Comparison of ENCODE assay signal across 13 cellular contexts in genomic region chr12:39912211-39912980, GRCh38.
A peak's percentile ranks its signal among the peaks of the same experiment; 100 is the strongest.
DNase-seq lines count a peak whose midpoint lies in the region; ATAC-seq, FAIRE-seq and TF ChIP-seq lines count a peak whose summit lies in the region.
"Had no signal": no experiment of that assay in that cellular context is flagged by ENCODE, and none has a peak within 500 bp of the region (broad histone marks: within the 10 kb centered on the region; RNA-seq: fewer than 3 reads in every experiment).

No MANE protein-coding gene starts in this region.

- H3K9ac ChIP-seq in HepG2 (ENCODE audit: insufficient read depth, low read depth, low read length), result no peak overlapping the region
- H3K9ac ChIP-seq: parathyroid adenoma had no signal

- CTCF ChIA-PET in HepG2 (lab: Yijun Ruan, JAX; ENCODE audit: low intra/inter-chr PET ratio, low total read pairs), result no interaction called here

- ATAC-seq in heart left ventricle (peak in 3 of 4 donors; percentile 63 to 83 (median 81)), HepG2 (peak; percentile 82), GM21723 (IDR thresholded peaks at IDR 0.05; ENCODE audit: unreplicated experiment) (no peak), GM21515 (IDR thresholded peaks at IDR 0.05; ENCODE audit: unreplicated experiment) (no peak)
- ATAC-seq: activated T-cell treated with anti-CD3 and anti-CD28 coated beads, Interleukin-2, amount 50 U/mL, for 4 hours had no signal

- H3K9me3 ChIP-seq in heart left ventricle (no peaks in the 10 kb centered on the region), breast epithelium (no peaks in the 10 kb centered on the region), HepG2 (ENCODE audit: low read length) (no peaks in the 10 kb centered on the region)

- TF ChIP-seq RAD21 in HepG2 (CRISPR knock-in tag; IDR thresholded peaks at IDR 0.05), result no peak

- no peak for TF ChIP-seq POLR2A in heart left ventricle (IDR thresholded peaks at IDR 0.05)
- TF ChIP-seq POLR2A in breast epithelium (IDR thresholded peaks at IDR 0.05), result no peak
- no peak for TF ChIP-seq POLR2A in HepG2 (IDR thresholded peaks at IDR 0.05; ENCODE audit: insufficient read depth in 1 of 2, low read depth in 2 of 2, low read length in 2 of 2)

- intact Hi-C loops in heart left ventricle (cut with DNase I), result no loop called here
- intact Hi-C loops in cardiac septum (cut with DNase I), result no loop called here
- intact Hi-C loops in breast epithelium (cut with DNase I; ENCODE audit: low total_unique reads), result no loop called here
- intact Hi-C loops in HepG2 (cut with micrococcal nuclease; ENCODE audit: unreplicated experiment), result no loop called here

- POLR2A ChIA-PET in HepG2 (lab: Yijun Ruan, JAX), result no interaction called here

- no peak overlapping the region for H3K4me2 ChIP-seq in HepG2 (ENCODE audit: low read depth, low read length)

- no peak for FAIRE-seq in HepG2 (lab: Jason Lieb, UNC)

- H3K4me3 ChIP-seq in heart left ventricle (no peak overlapping the region), breast epithelium (no peak overlapping the region), HepG2 (replicated peaks in 1 of 3; ENCODE audit: insufficient read depth in 1 of 3, low read depth in 2 of 3, low read length in 3 of 3) (no peak overlapping the region)

- H3K4me1 ChIP-seq in heart left ventricle (no peaks in the 10 kb centered on the region), breast epithelium (no peaks in the 10 kb centered on the region), HepG2 (ENCODE audit: insufficient read depth, low read length) (peaks cover 9% of the 10 kb centered on the region)

- H4K20me1 ChIP-seq in HepG2 (ENCODE audit: insufficient read depth, low read length), result no peaks in the 10 kb centered on the region

- H3K27me3 ChIP-seq in heart left ventricle (no peaks in the 10 kb centered on the region), breast epithelium (no peaks in the 10 kb centered on the region), HepG2 (ENCODE audit: control insufficient read depth in 1 of 2, insufficient read depth in 2 of 2, low read length in 2 of 2) (no peaks in the 10 kb centered on the region; a peak in 1 of 5 replicates)

- no peak overlapping the region for H3K27ac ChIP-seq in heart left ventricle
- H3K27ac ChIP-seq in breast epithelium, result peak overlapping the region; percentile 48 to 72
- no peak overlapping the region for H3K27ac ChIP-seq in HepG2 (ENCODE audit: extremely low read length, insufficient read depth, low read length)
- H3K27ac ChIP-seq: parathyroid adenoma had no signal

- DNase-seq in heart left ventricle (peak in 1 of 5 donors; percentile 34), cardiac septum (ENCODE audit: low spot score) (no peak), breast epithelium (ENCODE audit: low spot score in 2 of 2) (peak; percentile 81 to 90), HepG2 (ENCODE audit: low spot score) (peak; percentile 18), dedifferentiated amniotic fluid mesenchymal stem cell (ENCODE audit: extremely low spot score) (no peak)
- DNase-seq in activated CD8-positive, alpha-beta memory T cell treated with anti-CD3 and anti-CD28 coated beads for 24 hours, result no peak
- DNase-seq: activated CD4-positive, alpha-beta T cell treated with anti-CD3 and anti-CD28 coated beads, Interleukin-2, amount 10 ng/mL, durations not matched to agents 24 days and 14 days; activated T-cell treated with anti-CD3 and anti-CD28 coated beads, Interleukin-2, amount 50 U/mL, for 4 hours; MV-4-11; stimulated activated CD4-positive, alpha-beta T cell treated with anti-CD3 and anti-CD28 coated beads, Interleukin-12 subunit alpha, Interleukin-12 subunit beta, amount 100 ng/mL, for 4 hours had no signal

- no peaks in the 10 kb centered on the region for H3K36me3 ChIP-seq in heart left ventricle
- no peaks in the 10 kb centered on the region for H3K36me3 ChIP-seq in breast epithelium
- H3K36me3 ChIP-seq in HepG2 (replicated peaks in 1 of 2; ENCODE audit: control insufficient read depth in 1 of 2, insufficient read depth in 2 of 2, low read length in 2 of 2), result no peaks in the 10 kb centered on the region

- no peaks in the 10 kb centered on the region for H3K79me2 ChIP-seq in HepG2 (ENCODE audit: insufficient read depth, low read length)

- TF ChIP-seq CTCF in heart left ventricle (IDR thresholded peaks at IDR 0.05) (no peak), breast epithelium (IDR thresholded peaks at IDR 0.05) (no peak), HepG2 (CRISPR knock-in tag; IDR thresholded peaks at IDR 0.05) (no peak)

- BruUV-seq in HepG2 (replicated peaks; lab: Mats Ljungman, UMichigan), result no TSS peak

- WGBS in heart left ventricle, 4 donors, result 70 to 83% (median 78%) methylated on average over 7 of the region's 7 CpGs
- 39% methylated on average over 7 of the region's 7 CpGs for WGBS in HepG2 (ENCODE audit: low lambda C conversion rate)

- in situ Hi-C loops in HepG2 (cut with HindIII; ENCODE audit: extremely low pct_ligation_motif_present, low pct_unique_long_range_greater_than_20kb), result no loop called here

- TF ChIP-seq EP300 in HepG2 (IDR thresholded peaks at IDR 0.05; ENCODE audit: low read depth in 2 of 2, low read length in 2 of 2) (no peak), HepG2 (CRISPR knock-in tag; IDR thresholded peaks at IDR 0.05; ENCODE audit: borderline replicate concordance) (no peak)

- H2AFZ ChIP-seq in HepG2 (ENCODE audit: low read length), result no peak overlapping the region
- H2AFZ ChIP-seq: parathyroid adenoma had no signal

TF ChIP-seq in HepG2, 621 proteins besides CTCF, POLR2A, EP300 and RAD21 (continues in another document):
- TF ChIP-seq HOMEZ (CRISPR knock-in tag; IDR thresholded peaks at IDR 0.05; ENCODE audit: low read depth) (peak; percentile 82; the same call in 1 of the 2 replicates), ZNF460 (CRISPR knock-in tag; IDR thresholded peaks at IDR 0.05; ENCODE audit: borderline replicate concordance) (no peak), ZNF180 (CRISPR knock-in tag; IDR thresholded peaks at IDR 0.05; ENCODE audit: borderline replicate concordance, low read depth) (no peak), DBP (CRISPR knock-in tag; IDR thresholded peaks at IDR 0.05; ENCODE audit: not compliant biosample characterization) (no peak), HNRNPLL (IDR thresholded peaks at IDR 0.05; ENCODE audit: low read depth, low read length, poor library complexity, severe bottlenecking) (no peak), SP1 (IDR thresholded peaks at IDR 0.05) (no peak), SP1 (CRISPR knock-in tag; IDR thresholded peaks at IDR 0.05) (no peak), MLXIP (CRISPR knock-in tag; IDR thresholded peaks at IDR 0.05; ENCODE audit: borderline replicate concordance) (no peak), ZNF362 (CRISPR knock-in tag; IDR thresholded peaks at IDR 0.05; ENCODE audit: borderline replicate concordance) (no peak), HIVEP1 (CRISPR knock-in tag; IDR thresholded peaks at IDR 0.05) (no peak), ZNF790 (CRISPR knock-in tag; IDR thresholded peaks at IDR 0.05; ENCODE audit: borderline replicate concordance) (no peak), ATAD3A (CRISPR knock-in tag; IDR thresholded peaks at IDR 0.05) (no peak), CBX2 (IDR thresholded peaks at IDR 0.05; ENCODE audit: low read depth, low read length) (no peak), CBX2 (CRISPR knock-in tag; IDR thresholded peaks at IDR 0.05; ENCODE audit: low read depth) (no peak)

Comparison
In these comparisons a context has a peak if more than half of its experiments do, and no peak if none do; other contexts are left out.
1. ATAC-seq: peak in heart left ventricle (3 of 4) and HepG2 (single experiment); none in GM21723 (single experiment) and GM21515 (single experiment).
2. DNase-seq: peak in breast epithelium (2 of 2) and HepG2 (single experiment); none in cardiac septum (single experiment), activated CD8-positive, alpha-beta memory T cell treated with anti-CD3 and anti-CD28 coated beads for 24 hours (single experiment) and dedifferentiated amniotic fluid mesenchymal stem cell (single experiment).
3. H3K27ac ChIP-seq: peak in breast epithelium (2 of 2); none in heart left ventricle (0 of 12) and HepG2 (single experiment).